ENCODE assay signal across 29 cellular contexts in genomic region chr12:98042668-98043067, GRCh38.
A peak's percentile ranks its signal among the peaks of the same experiment; 100 is the strongest.
DNase-seq lines count a peak whose midpoint lies in the region; ATAC-seq lines count a peak whose summit lies in the region.
"Had no signal": no experiment of that assay in that cellular context is flagged by ENCODE, and none has a peak within 500 bp of the region (broad histone marks: within the 10 kb centered on the region; RNA-seq: fewer than 3 reads in every experiment).

No MANE protein-coding gene starts in this region.

- H3K27me3 ChIP-seq in mesenchymal stem cell (ENCODE audit: control insufficient read depth in 1 of 2, insufficient read depth in 1 of 2, low read length in 2 of 2) = no peaks in the 10 kb centered on the region
- H3K27me3 ChIP-seq: BE2C; BLaER1; BLaER1 treated with 17β-estradiol and CSF1 and Interleukin-3, amounts not matched to agents 10 nM and 100 nM had no signal

- no peak overlapping the region for H4K8ac ChIP-seq in mesenchymal stem cell (ENCODE audit: low read length)

- DNase-seq in SK-MEL-5 (ENCODE audit: low read depth, low spot score) (peak; percentile 11), SK-N-MC (ENCODE audit: low read depth, low spot score) (peak; percentile 94), mesenchymal stem cell (no peak)
- DNase-seq: 8988T; ACHN; AML-193; BE2C; C1 segment of cervical spinal cord; Caco-2; Calu3; CD4-positive, alpha-beta memory T cell; CD4-positive, alpha-beta T cell; CD4-positive, CD25-positive, alpha-beta regulatory T cell; CD8-positive, alpha-beta memory T cell; CD8-positive, alpha-beta T cell; COR-L47; DMS 273 treated with DMSO at 0.1 percent for 48 hours; DMS153; DMS53; DMS79; DMS79 treated with DMSO at 0.1 percent for 48 hours; DND-41; EL had no signal

- H3K4me1 ChIP-seq in mesenchymal stem cell (ENCODE audit: control insufficient read depth, insufficient read depth, low read depth, low read length) = no peaks in the 10 kb centered on the region
- H3K4me1 ChIP-seq: A549; BE2C; BLaER1; BLaER1 treated with 17β-estradiol and CSF1 and Interleukin-3, amounts not matched to agents 10 nM and 100 nM; Caco-2 had no signal

- H2BK120ac ChIP-seq in mesenchymal stem cell (ENCODE audit: low read depth, low read length) = no peak overlapping the region

- no peaks in the 10 kb centered on the region; the same call in 1 of the 2 replicates for H3K36me3 ChIP-seq in SK-N-MC (ENCODE audit: insufficient read depth, low read length)
- H3K36me3 ChIP-seq in mesenchymal stem cell (ENCODE audit: control insufficient read depth in 1 of 2, insufficient read depth in 2 of 2, low read depth in 1 of 2, low read length in 2 of 2) = no peaks in the 10 kb centered on the region
- H3K36me3 ChIP-seq: BE2C; BLaER1; BLaER1 treated with 17β-estradiol and CSF1 and Interleukin-3, amounts not matched to agents 10 nM and 100 nM had no signal

- no peak overlapping the region for H2AFZ ChIP-seq in mesenchymal stem cell (ENCODE audit: low read depth, low read length)

- H3K18ac ChIP-seq in mesenchymal stem cell (ENCODE audit: low read depth in 1 of 2, low read length in 2 of 2) = no peak overlapping the region

- no peak overlapping the region for H2BK15ac ChIP-seq in mesenchymal stem cell (ENCODE audit: low read depth, poor library complexity, severe bottlenecking)

- H2BK12ac ChIP-seq in mesenchymal stem cell (ENCODE audit: low read length in 2 of 2) = no peak overlapping the region

- H3K9me3 ChIP-seq in SK-N-MC (ENCODE audit: low read depth, low read length) = no peaks in the 10 kb centered on the region
- H3K9me3 ChIP-seq in mesenchymal stem cell (ENCODE audit: control insufficient read depth, low read length) = peaks cover 12% of the 10 kb centered on the region
- H3K9me3 ChIP-seq: A549, BE2C had no signal

- H3K4me3 ChIP-seq in SK-N-MC = 0 out of 2 replicates have a peak overlapping the region, but pooled peaks have one; percentile 31
- no peak overlapping the region for H3K4me3 ChIP-seq in mesenchymal stem cell (ENCODE audit: insufficient read depth in 1 of 2, low read depth in 1 of 2, low read length in 2 of 2)
- H3K4me3 ChIP-seq: A549; BLaER1; BLaER1 treated with 17β-estradiol and CSF1 and Interleukin-3, amounts not matched to agents 10 nM and 100 nM had no signal

- H3K9ac ChIP-seq in SK-N-MC (ENCODE audit: insufficient read length) = no peak overlapping the region
- no peak overlapping the region for H3K9ac ChIP-seq in mesenchymal stem cell (ENCODE audit: low read length)
- H3K9ac ChIP-seq: BLaER1; BLaER1 treated with 17β-estradiol and CSF1 and Interleukin-3, amounts not matched to agents 10 nM and 100 nM had no signal

- no peak overlapping the region for H2AK5ac ChIP-seq in mesenchymal stem cell (ENCODE audit: low read length, severe bottlenecking)

- no peak for ATAC-seq in GM19351 (IDR thresholded peaks at IDR 0.05; ENCODE audit: unreplicated experiment)
- ATAC-seq: A549; CD8-positive, alpha-beta T cell had no signal

- H3K27ac ChIP-seq in SK-N-MC = peak overlapping the region; percentile 98
- H3K27ac ChIP-seq in mesenchymal stem cell (ENCODE audit: low read length, poor library complexity, severe bottlenecking) = no peak overlapping the region
- H3K27ac ChIP-seq: 22Rv1; A549; BLaER1; BLaER1 treated with 17β-estradiol and CSF1 and Interleukin-3, amounts not matched to agents 10 nM and 100 nM; C4-2B had no signal

- H3K79me1 ChIP-seq in mesenchymal stem cell (replicated peaks; ENCODE audit: low read length, poor library complexity, severe bottlenecking) = no peaks in the 10 kb centered on the region

- H2BK5ac ChIP-seq in mesenchymal stem cell (ENCODE audit: low read depth, low read length, poor library complexity, severe bottlenecking) = no peak overlapping the region

- no peak overlapping the region for H3K4me2 ChIP-seq in mesenchymal stem cell (ENCODE audit: low read length, poor library complexity, severe bottlenecking)
- H3K4me2 ChIP-seq: A549; BLaER1; BLaER1 treated with 17β-estradiol and CSF1 and Interleukin-3, amounts not matched to agents 10 nM and 100 nM had no signal

- H3K4ac ChIP-seq in mesenchymal stem cell (ENCODE audit: low read depth in 1 of 2, low read length in 2 of 2) = no peak overlapping the region

- H4K91ac ChIP-seq in mesenchymal stem cell (ENCODE audit: low read length) = no peak overlapping the region

- in situ Hi-C loops in SK-MEL-5 (cut with HindIII; ENCODE audit: low pct_unique_long_range_greater_than_20kb, low sequenced_read_pairs) = no loop called here

- H3K14ac ChIP-seq in mesenchymal stem cell (ENCODE audit: low read length in 2 of 2) = no peak overlapping the region

- H3K23ac ChIP-seq in mesenchymal stem cell (ENCODE audit: low read length in 2 of 2) = no peak overlapping the region
